In genomic region chr16:62137991-62138390, GRCh38 we compare ENCODE assay signal across 24 cellular contexts.
DNase-seq lines count a peak whose midpoint lies in the region; ATAC-seq and TF ChIP-seq lines count a peak whose summit lies in the region.
"Had no signal": no experiment of that assay in that cellular context is flagged by ENCODE, and none has a peak within 500 bp of the region (broad histone marks: within the 10 kb centered on the region; RNA-seq: fewer than 3 reads in every experiment).

No MANE protein-coding gene starts in this region.

- peak overlapping the region; percentile 21 for H3K23ac ChIP-seq in trophoblast cell (ENCODE audit: low read length)

- no peak overlapping the region for H3K27ac Mint-ChIP-seq in stimulated activated naive B cell treated with anti-CD40 and anti-IgM and Interleukin-4, amounts not matched to agents 10 μg/mL and 1 μg/mL and 100 μg/mL, for 72 hours
- H3K27ac Mint-ChIP-seq: B cell; CD4-positive, alpha-beta T cell; CD8-positive, alpha-beta T cell had no signal

- peaks cover 4 to 7% of the 10 kb centered on the region in 2 donors for H3K9me3 Mint-ChIP-seq in stimulated activated naive B cell treated with anti-CD40 and anti-IgM and Interleukin-4, amounts not matched to agents 10 μg/mL and 1 μg/mL and 100 μg/mL, for 72 hours

- H3K9ac ChIP-seq in trophoblast cell (ENCODE audit: low read length): no peak overlapping the region
- no peak overlapping the region for H3K9ac ChIP-seq in stomach smooth muscle (ENCODE audit: low read length in 2 of 2)
- H3K9ac ChIP-seq: BLaER1 treated with 17β-estradiol and CSF1 and Interleukin-3, amounts not matched to agents 10 nM and 100 nM had no signal

- H4K8ac ChIP-seq in trophoblast cell (ENCODE audit: low read depth, low read length): no peak overlapping the region

- WGBS in trophoblast cell (ENCODE audit: extremely low coverage, insufficient coverage, insufficient read length): no CpG with 5 or more reads among the region's 3 CpGs
- whole genome bisulfite sequencing in sigmoid colon, 2 donors: 87 to 88% methylated on average over 3 of the region's 3 CpGs

- no peak overlapping the region for H3K4me3 Mint-ChIP-seq in stimulated activated naive B cell treated with anti-CD40 and anti-IgM and Interleukin-4, amounts not matched to agents 10 μg/mL and 1 μg/mL and 100 μg/mL, for 72 hours
- H3K4me3 Mint-ChIP-seq: B cell; CD4-positive, alpha-beta T cell; CD8-positive, alpha-beta T cell had no signal

- no peak overlapping the region for H2BK12ac ChIP-seq in trophoblast cell (ENCODE audit: low read length)

- no peak overlapping the region for H2BK120ac ChIP-seq in trophoblast cell (ENCODE audit: insufficient read depth, low read length, poor library complexity)

- no peaks in the 10 kb centered on the region for H3K79me1 ChIP-seq in trophoblast cell (ENCODE audit: low read length)

- H3K9me3 ChIP-seq in trophoblast cell (ENCODE audit: insufficient read depth, low read depth, low read length) (peaks cover 2% of the 10 kb centered on the region), stomach smooth muscle (ENCODE audit: control insufficient read depth in 2 of 2, low read length in 2 of 2) (peaks cover 0 to 3% of the 10 kb centered on the region in 2 donors), sigmoid colon (no peaks in the 10 kb centered on the region)

- no peak overlapping the region for H4K91ac ChIP-seq in trophoblast cell (ENCODE audit: low read depth, low read length)

- ATAC-seq in HG02970 (IDR thresholded peaks at IDR 0.05; ENCODE audit: low FRiP score, unreplicated experiment) (no peak), HG03378 (IDR thresholded peaks at IDR 0.05; ENCODE audit: unreplicated experiment) (no peak)
- ATAC-seq in stimulated activated naive B cell treated with anti-CD40 and anti-IgM and Interleukin-4, amounts not matched to agents 10 μg/mL and 1 μg/mL and 100 μg/mL, for 72 hours (replicated peaks): no peak
- ATAC-seq: A549; CD8-positive, alpha-beta T cell; GM12878 had no signal

- TF ChIP-seq POLR2A in sigmoid colon (IDR thresholded peaks at IDR 0.05): no peak

- H3K4me1 ChIP-seq in trophoblast cell (ENCODE audit: control insufficient read depth in 1 of 2, insufficient read depth in 2 of 2, low read length in 2 of 2) (no peaks in the 10 kb centered on the region), stomach smooth muscle (ENCODE audit: control insufficient read depth, insufficient read depth, low read length) (no peaks in the 10 kb centered on the region), sigmoid colon (peaks cover 0 to 7% (median 4%) of the 10 kb centered on the region in 4 donors)
- H3K4me1 ChIP-seq: A549; BLaER1 treated with 17β-estradiol and CSF1 and Interleukin-3, amounts not matched to agents 10 nM and 100 nM; Caco-2 had no signal

- no peak overlapping the region for H2AFZ ChIP-seq in trophoblast cell (ENCODE audit: insufficient read depth, low read length, poor library complexity)

- no peak overlapping the region for H3K27ac ChIP-seq in trophoblast cell (ENCODE audit: low read depth, low read length)
- H3K27ac ChIP-seq in stomach smooth muscle (ENCODE audit: low read length): no peak overlapping the region
- H3K27ac ChIP-seq in sigmoid colon: peak overlapping the region in 1 of 4 donors; percentile 3
- H3K27ac ChIP-seq: 22Rv1; A549; BLaER1 treated with 17β-estradiol and CSF1 and Interleukin-3, amounts not matched to agents 10 nM and 100 nM; C4-2B had no signal

- no peak overlapping the region for H4K12ac ChIP-seq in trophoblast cell (ENCODE audit: low read depth, low read length)

- H2BK5ac ChIP-seq in trophoblast cell (ENCODE audit: low read depth, low read length, poor library complexity): no peak overlapping the region

- intact Hi-C loops in sigmoid colon (cut with DNase I): no loop called here

- H3K4ac ChIP-seq in trophoblast cell (ENCODE audit: low read depth, low read length): no peak overlapping the region

- H2AK5ac ChIP-seq in trophoblast cell (ENCODE audit: low read length): no peak overlapping the region

- no peaks in the 10 kb centered on the region for H3K36me3 ChIP-seq in trophoblast cell (ENCODE audit: control insufficient read depth in 1 of 2, insufficient read depth in 2 of 2, low read length in 2 of 2)
- H3K36me3 ChIP-seq in stomach smooth muscle (ENCODE audit: control insufficient read depth in 2 of 2, insufficient read depth in 2 of 2, low read length in 2 of 2): no peaks in the 10 kb centered on the region
- H3K36me3 ChIP-seq in sigmoid colon: no peaks in the 10 kb centered on the region
- H3K36me3 ChIP-seq: BLaER1 treated with 17β-estradiol and CSF1 and Interleukin-3, amounts not matched to agents 10 nM and 100 nM had no signal

- peak; percentile 54 for DNase-seq in inferior parietal cortex (ENCODE audit: extremely low spot score)
- DNase-seq in midbrain (lab: John Stamatoyannopoulos, UW): peak; percentile 1
- DNase-seq in trophoblast cell: no peak
- no peak for DNase-seq in sigmoid colon
- DNase-seq in stimulated activated naive B cell treated with anti-CD40 and anti-IgM and Interleukin-4, amounts not matched to agents 10 μg/mL and 1 μg/mL and 100 μg/mL, for 72 hours: no peak
- DNase-seq: AML-193; Caco-2; Calu3; CD4-positive, alpha-beta T cell; CD8-positive, alpha-beta T cell; DMS53; DMS79; DND-41; EL; GDM1 had no signal

- H3K79me2 ChIP-seq in trophoblast cell (ENCODE audit: control insufficient read depth, insufficient read depth, low read length, poor library complexity): no peaks in the 10 kb centered on the region

- H3K4me3 ChIP-seq in trophoblast cell (ENCODE audit: low read depth, low read length) (no peak overlapping the region), stomach smooth muscle (ENCODE audit: low read length in 2 of 2) (peak overlapping the region; percentile 16 to 30), sigmoid colon (no peak overlapping the region)
- H3K4me3 ChIP-seq: A549; BLaER1 treated with 17β-estradiol and CSF1 and Interleukin-3, amounts not matched to agents 10 nM and 100 nM; GM12878 had no signal

- H3K14ac ChIP-seq in trophoblast cell (ENCODE audit: low read length): no peak overlapping the region

- TF ChIP-seq EP300 in sigmoid colon (IDR thresholded peaks at IDR 0.05): no peak

- H3K4me1 Mint-ChIP-seq in stimulated activated naive B cell treated with anti-CD40 and anti-IgM and Interleukin-4, amounts not matched to agents 10 μg/mL and 1 μg/mL and 100 μg/mL, for 72 hours: no peaks in the 10 kb centered on the region
- H3K4me1 Mint-ChIP-seq: B cell had no signal

- H3K27me3 ChIP-seq in trophoblast cell (ENCODE audit: insufficient read depth, low read length) (no peaks in the 10 kb centered on the region), stomach smooth muscle (ENCODE audit: control insufficient read depth in 1 of 2, insufficient read depth in 2 of 2, low read length in 2 of 2) (no peaks in the 10 kb centered on the region), sigmoid colon (no peaks in the 10 kb centered on the region)
- H3K27me3 ChIP-seq: BLaER1 treated with 17β-estradiol and CSF1 and Interleukin-3, amounts not matched to agents 10 nM and 100 nM had no signal

- H3K27me3 Mint-ChIP-seq in stimulated activated naive B cell treated with anti-CD40 and anti-IgM and Interleukin-4, amounts not matched to agents 10 μg/mL and 1 μg/mL and 100 μg/mL, for 72 hours: no peaks in the 10 kb centered on the region
- H3K27me3 Mint-ChIP-seq: B cell; CD4-positive, alpha-beta T cell had no signal

- no peak overlapping the region for H3K4me2 ChIP-seq in trophoblast cell (ENCODE audit: low read length)
- H3K4me2 ChIP-seq: A549; BLaER1 treated with 17β-estradiol and CSF1 and Interleukin-3, amounts not matched to agents 10 nM and 100 nM had no signal

- no peak overlapping the region for H3K18ac ChIP-seq in trophoblast cell (ENCODE audit: low read length)

- no peak for TF ChIP-seq CTCF in sigmoid colon (IDR thresholded peaks at IDR 0.05)

- H3K36me3 Mint-ChIP-seq in stimulated activated naive B cell treated with anti-CD40 and anti-IgM and Interleukin-4, amounts not matched to agents 10 μg/mL and 1 μg/mL and 100 μg/mL, for 72 hours: no peaks in the 10 kb centered on the region
- H3K36me3 Mint-ChIP-seq: CD8-positive, alpha-beta T cell had no signal

Comparison
In these comparisons a context has a peak if more than half of its experiments do, and no peak if none do; other contexts are left out.
1. DNase-seq: peak in inferior parietal cortex (single experiment) and midbrain (single experiment); none in trophoblast cell (0 of 2), sigmoid colon (single experiment) and stimulated activated naive B cell treated with anti-CD40 and anti-IgM and Interleukin-4, amounts not matched to agents 10 μg/mL and 1 μg/mL and 100 μg/mL, for 72 hours (single experiment).
2. H3K4me3 ChIP-seq: peak in stomach smooth muscle (2 of 2); none in trophoblast cell (single experiment) and sigmoid colon (0 of 4).